In the genomic region with DNA sequence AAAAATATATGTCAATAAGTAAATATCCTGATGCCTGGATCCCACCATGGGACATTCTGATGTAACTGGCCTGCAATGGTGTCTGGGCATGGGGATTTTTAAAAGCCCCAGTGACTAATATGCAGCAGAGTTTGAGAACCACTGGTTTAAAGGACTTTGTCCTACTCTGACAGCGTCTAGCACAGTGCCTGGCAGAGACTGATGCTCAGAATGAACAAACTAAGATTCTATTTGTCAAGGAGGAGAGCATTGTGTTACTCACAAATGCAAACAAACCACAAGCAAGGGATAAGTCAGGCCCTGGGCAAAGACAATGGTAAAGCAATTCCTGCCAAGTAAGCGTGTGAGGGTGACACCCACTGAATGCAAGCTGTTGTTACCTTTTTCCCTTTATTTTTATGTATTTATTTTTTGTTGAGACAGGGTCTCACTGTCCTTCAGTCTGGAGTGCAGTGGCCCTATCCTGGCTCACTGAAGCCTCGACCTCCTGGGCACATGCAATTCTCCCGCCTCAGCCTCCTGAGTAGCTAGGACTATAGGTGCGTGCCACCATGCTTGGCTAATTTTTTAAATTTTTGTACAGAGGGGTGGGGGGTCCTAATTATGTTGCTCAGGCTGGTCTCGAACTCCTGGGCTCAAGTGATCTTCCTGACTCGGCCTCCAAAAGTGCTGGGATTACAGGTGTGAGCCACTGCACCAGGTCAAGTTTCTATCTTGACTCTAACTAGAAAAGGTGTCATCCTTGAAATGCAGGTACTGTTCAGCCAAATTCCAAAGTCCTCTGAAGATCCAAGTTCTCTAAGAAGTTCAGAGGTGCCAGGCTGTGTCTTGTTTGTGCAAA, we compare ENCODE assay signal across 8 cellular contexts. TPM values are rescaled to one million over a fixed set of nuclear protein-coding genes. Genes with fewer than 3 reads are reported as not detected.
DNase-seq lines count a peak whose midpoint lies in the region; ATAC-seq and TF ChIP-seq lines count a peak whose summit lies in the region.

No MANE protein-coding gene starts in this region.

- peak overlapping the region; percentile 79 for H3K27ac Mint-ChIP-seq in activated naive CD4-positive, alpha-beta T cell treated with anti-CD3 and anti-CD28 coated beads, Interleukin-2, amount 10 ng/mL, durations not matched to agents 7 days and 5 days
- peak overlapping the region; percentile 48 for H3K27ac Mint-ChIP-seq in activated naive CD8-positive, alpha-beta T cell treated with anti-CD3 and anti-CD28 coated beads for 36 hours

- peak overlapping the region; percentile 62 to 65 for H3K27ac ChIP-seq in thoracic aorta

- H3K9me3 ChIP-seq in thoracic aorta = peaks cover 4% of the 10 kb centered on the region

- H3K36me3 ChIP-seq in thoracic aorta = no peaks in the 10 kb centered on the region

- H3K4me3 ChIP-seq in thoracic aorta = peak overlapping the region; percentile 93

- H3K4me3 Mint-ChIP-seq in activated naive CD4-positive, alpha-beta T cell treated with anti-CD3 and anti-CD28 coated beads, Interleukin-2, amount 10 ng/mL, durations not matched to agents 7 days and 5 days = peak overlapping the region; percentile 98
- H3K4me3 Mint-ChIP-seq in activated naive CD8-positive, alpha-beta T cell treated with anti-CD3 and anti-CD28 coated beads for 36 hours = peak overlapping the region; percentile 93

- peaks cover 21 to 38% of the 10 kb centered on the region in 2 donors for H3K4me1 ChIP-seq in thoracic aorta (ENCODE audit: control insufficient read depth in 1 of 2, low read depth in 2 of 2)

- TF ChIP-seq CTCF in thoracic aorta (IDR thresholded peaks at IDR 0.05) = no peak

- peaks cover 25% of the 10 kb centered on the region for H3K36me3 Mint-ChIP-seq in activated naive CD4-positive, alpha-beta T cell treated with anti-CD3 and anti-CD28 coated beads, Interleukin-2, amount 10 ng/mL, durations not matched to agents 7 days and 5 days
- peaks cover 7% of the 10 kb centered on the region for H3K36me3 Mint-ChIP-seq in activated naive CD8-positive, alpha-beta T cell treated with anti-CD3 and anti-CD28 coated beads for 36 hours

- no peak for ATAC-seq in thoracic aorta (ENCODE audit: insufficient number of reproducible peaks, low FRiP score, low read depth)
- no peak for ATAC-seq in HG03039 (IDR thresholded peaks at IDR 0.05; ENCODE audit: unreplicated experiment)

- CTCF ChIA-PET in activated naive CD4-positive, alpha-beta T cell treated with anti-CD3 and anti-CD28 coated beads, Interleukin-2, amount 10 ng/mL, durations not matched to agents 7 days and 5 days (lab: Charles Lee) = interaction anchor here (1.7 kb wide), 1 partner anchor 9 kb away, joined by 5 read pairs; no protein-coding TSS in a partner anchor

- no peaks in the 10 kb centered on the region for H3K27me3 ChIP-seq in thoracic aorta (replicated peaks; ENCODE audit: insufficient read depth)

- no peak for DNase-seq in activated naive CD4-positive, alpha-beta T cell treated with anti-CD3 and anti-CD28 coated beads, Interleukin-2, amount 10 ng/mL, durations not matched to agents 7 days and 5 days
- DNase-seq in activated naive CD4-positive, alpha-beta T cell (lab: John Stamatoyannopoulos, UW) = no peak
- no peak for DNase-seq in activated naive CD8-positive, alpha-beta T cell treated with anti-CD3 and anti-CD28 coated beads for 36 hours
- peak; percentile 59 for DNase-seq in kidney tubule cell (ENCODE audit: low spot score)
- DNase-seq in thoracic aorta (ENCODE audit: low spot score) = no peak
- no peak for DNase-seq in iPS-NIHi11 (ENCODE audit: low spot score)
- no peak for DNase-seq in NCI-H2107 treated with DMSO at 0.1 percent for 48 hours (lab: John Stamatoyannopoulos, UW; ENCODE audit: unreplicated experiment)

- H3K27me3 Mint-ChIP-seq in activated naive CD4-positive, alpha-beta T cell treated with anti-CD3 and anti-CD28 coated beads, Interleukin-2, amount 10 ng/mL, durations not matched to agents 7 days and 5 days = peaks cover 4% of the 10 kb centered on the region
- no peaks in the 10 kb centered on the region for H3K27me3 Mint-ChIP-seq in activated naive CD8-positive, alpha-beta T cell treated with anti-CD3 and anti-CD28 coated beads for 36 hours

- peaks cover 12% of the 10 kb centered on the region for H3K9me3 Mint-ChIP-seq in activated naive CD4-positive, alpha-beta T cell treated with anti-CD3 and anti-CD28 coated beads, Interleukin-2, amount 10 ng/mL, durations not matched to agents 7 days and 5 days
- H3K9me3 Mint-ChIP-seq in activated naive CD8-positive, alpha-beta T cell treated with anti-CD3 and anti-CD28 coated beads for 36 hours = peaks cover 17% of the 10 kb centered on the region

- H3K4me1 Mint-ChIP-seq in activated naive CD4-positive, alpha-beta T cell treated with anti-CD3 and anti-CD28 coated beads, Interleukin-2, amount 10 ng/mL, durations not matched to agents 7 days and 5 days = peaks cover 37% of the 10 kb centered on the region
- peaks cover 28% of the 10 kb centered on the region for H3K4me1 Mint-ChIP-seq in activated naive CD8-positive, alpha-beta T cell treated with anti-CD3 and anti-CD28 coated beads for 36 hours

RNA-seq across cellular contexts. Expression of gene GPD1L, which starts 0.9 kb away (rescaled TPM):
- 10 to 100 TPM; 12.2 to 14.4 TPM for total RNA-seq in activated naive CD8-positive, alpha-beta T cell treated with anti-CD3 and anti-CD28 coated beads for 36 hours
- 10 to 100 TPM; 32.8 to 49.1 TPM for total RNA-seq in thoracic aorta
